ENCODE assay signal across 9 cellular contexts in the genomic region with DNA sequence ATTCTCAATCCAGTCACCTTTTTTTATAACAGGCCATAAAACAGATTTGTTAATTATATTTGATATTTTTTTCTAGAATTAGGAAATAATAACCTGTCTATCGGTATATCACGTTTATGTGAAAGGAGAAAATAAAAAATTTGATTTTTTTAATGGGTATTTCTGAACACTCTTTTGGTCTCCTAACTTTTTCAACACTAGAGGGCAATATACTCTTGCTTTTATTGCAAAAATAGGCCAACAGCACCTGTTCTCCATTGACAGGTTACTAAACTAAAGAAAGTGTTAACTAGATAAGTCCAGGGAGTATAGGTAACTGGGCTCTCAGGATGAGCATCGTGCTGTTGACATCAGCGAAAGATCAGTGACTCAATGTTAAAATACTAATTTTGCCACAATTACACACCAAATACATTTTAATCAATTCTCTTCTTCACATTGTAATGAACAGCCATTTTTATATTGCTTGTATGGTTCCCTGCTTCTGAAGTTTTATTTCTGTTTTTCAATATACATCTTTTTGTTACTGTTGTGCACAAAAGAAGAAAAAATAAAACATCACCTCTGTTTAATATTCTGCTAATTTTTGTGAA. TPM values are rescaled to one million over a fixed set of nuclear protein-coding genes. Genes with fewer than 3 reads are reported as not detected.
DNase-seq lines count a peak whose midpoint lies in the region; ATAC-seq and TF ChIP-seq lines count a peak whose summit lies in the region.
"Had no signal": no experiment of that assay in that cellular context is flagged by ENCODE, and none has a peak within 500 bp of the region (broad histone marks: within the 10 kb centered on the region; RNA-seq: fewer than 3 reads in every experiment).

No MANE protein-coding gene starts in this region.

- no peaks in the 10 kb centered on the region for H3K9me3 ChIP-seq in Loucy (ENCODE audit: insufficient read depth, low read depth, low read length)
- H3K9me3 ChIP-seq in SU-DHL-6 (ENCODE audit: insufficient read depth, low read length) = no peaks in the 10 kb centered on the region

- DNase-seq in ELF-1 (ENCODE audit: low read depth, low spot score) (peak; percentile 2), kidney epithelial cell (ENCODE audit: low read depth) (peak; percentile 2), ureter (ENCODE audit: low spot score) (no peak), NCI-H187 treated with DMSO at 0.1 percent for 48 hours (lab: John Stamatoyannopoulos, UW) (no peak)
- DNase-seq in stimulated activated naive CD4-positive, alpha-beta T cell (lab: John Stamatoyannopoulos, UW) = no peak
- DNase-seq: activated B cell treated with CpG ODN at 0.5 μM for 24 hours had no signal

- H3K27ac ChIP-seq in SU-DHL-6 (ENCODE audit: low read depth, low read length) = no peak overlapping the region

- H3K27me3 ChIP-seq in Loucy (ENCODE audit: insufficient read depth, low read length, poor library complexity, severe bottlenecking) (no peaks in the 10 kb centered on the region), SU-DHL-6 (ENCODE audit: low read length) (no peaks in the 10 kb centered on the region), kidney epithelial cell (ENCODE audit: control insufficient read depth, insufficient read depth, low read length) (no peaks in the 10 kb centered on the region)

- H3K9ac ChIP-seq in Loucy (ENCODE audit: low read depth, low read length, poor library complexity, severe bottlenecking) = no peak overlapping the region
- H3K9ac ChIP-seq in SU-DHL-6 (ENCODE audit: low read length) = no peak overlapping the region

- no peaks in the 10 kb centered on the region for H3K4me1 ChIP-seq in Loucy (ENCODE audit: insufficient read depth, low read length, poor library complexity, severe bottlenecking)

- H4K20me1 ChIP-seq in Loucy (ENCODE audit: insufficient read depth, low read length, poor library complexity, severe bottlenecking) (no peaks in the 10 kb centered on the region), SU-DHL-6 (ENCODE audit: low read depth, low read length) (no peaks in the 10 kb centered on the region)

- peak; percentile 78 for ATAC-seq in GM21528 (IDR thresholded peaks at IDR 0.05; ENCODE audit: low FRiP score, unreplicated experiment)

- H3K79me2 ChIP-seq in Loucy (ENCODE audit: insufficient read depth, low read length) (no peaks in the 10 kb centered on the region), SU-DHL-6 (ENCODE audit: insufficient read depth, low read length) (no peaks in the 10 kb centered on the region)

- H3K36me3 ChIP-seq in Loucy (ENCODE audit: insufficient read depth, low read length) = no peaks in the 10 kb centered on the region
- no peaks in the 10 kb centered on the region for H3K36me3 ChIP-seq in SU-DHL-6 (ENCODE audit: low read length)
- no peaks in the 10 kb centered on the region for H3K36me3 ChIP-seq in kidney epithelial cell (ENCODE audit: control insufficient read depth, insufficient read depth, low read length)

- no peak overlapping the region for H2AFZ ChIP-seq in Loucy (ENCODE audit: low read length)
- no peak overlapping the region for H2AFZ ChIP-seq in SU-DHL-6 (ENCODE audit: low read depth, low read length, severe bottlenecking)

- no peaks in the 10 kb centered on the region for H3F3A ChIP-seq in Loucy (ENCODE audit: low read depth)
- H3F3A ChIP-seq in SU-DHL-6 (ENCODE audit: insufficient read depth) = no peaks in the 10 kb centered on the region

- H3K4me2 ChIP-seq in Loucy (ENCODE audit: low read depth, low read length, poor library complexity, severe bottlenecking) = no peak overlapping the region
- H3K4me2 ChIP-seq in SU-DHL-6 (ENCODE audit: low read depth, low read length, poor library complexity, severe bottlenecking) = no peak overlapping the region

- H3K9me2 ChIP-seq in Loucy (replicated peaks; ENCODE audit: low read depth, low read length) = no peaks in the 10 kb centered on the region
- H3K9me2 ChIP-seq in SU-DHL-6 (replicated peaks; ENCODE audit: insufficient read depth, low read length) = no peaks in the 10 kb centered on the region

- H3K4me3 ChIP-seq in Loucy (ENCODE audit: low read length, poor library complexity, severe bottlenecking) (no peak overlapping the region), SU-DHL-6 (ENCODE audit: insufficient read depth, low read length, poor library complexity, severe bottlenecking) (no peak overlapping the region), kidney epithelial cell (ENCODE audit: low read depth, low read length) (no peak overlapping the region)

- peak; percentile 78 for TF ChIP-seq CTCF in Loucy (conservative IDR thresholded peaks at IDR 0.05; ENCODE audit: low read length)
- peak; percentile 21 for TF ChIP-seq CTCF in SU-DHL-6 (IDR thresholded peaks at IDR 0.05; ENCODE audit: insufficient read depth, low read length, poor library complexity, severe bottlenecking)
- TF ChIP-seq CTCF in kidney epithelial cell (IDR thresholded peaks at IDR 0.05; ENCODE audit: insufficient read depth, low read length, poor library complexity, severe bottlenecking) = peak; percentile 62

RNA-seq across cellular contexts. Expression of gene NDST4, which starts 22.8 kb away (rescaled TPM):
- total RNA-seq in kidney epithelial cell (not detected in 2 replicates), ureter (not detected)
- total RNA-seq: activated B cell treated with CpG ODN at 0.5 μM for 24 hours had no signal

Comparison
In these comparisons a context has a peak if more than half of its experiments do, and no peak if none do; other contexts are left out.
1. DNase-seq: peak in ELF-1 (single experiment) and kidney epithelial cell (single experiment); none in stimulated activated naive CD4-positive, alpha-beta T cell (0 of 6), ureter (single experiment) and NCI-H187 treated with DMSO at 0.1 percent for 48 hours (single experiment).
2. CTCF ChIP-seq: peak in every context shown above with its lines; median percentile 78 in Loucy; 62 in kidney epithelial cell; 21 in SU-DHL-6.